In the genomic region with DNA sequence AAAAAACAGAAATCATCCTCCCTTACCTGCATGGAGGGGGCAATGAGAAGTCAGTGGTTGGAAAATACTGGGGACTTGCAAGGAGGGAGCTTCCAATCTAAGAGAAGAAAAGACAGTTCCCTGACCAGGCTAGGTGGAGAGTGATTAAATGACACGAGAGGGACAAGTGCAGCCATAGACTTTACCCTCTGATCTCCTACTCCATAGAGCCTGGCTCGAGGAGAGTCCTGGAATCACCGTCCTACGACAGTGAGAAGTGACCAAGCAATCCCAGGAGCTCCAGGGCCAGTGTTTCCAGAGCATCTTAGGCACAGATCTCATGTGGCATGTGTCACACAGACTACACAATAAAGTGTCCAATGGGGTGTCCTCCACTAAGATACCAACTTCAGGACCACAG, we compare ENCODE assay signal across 12 cellular contexts. TPM values are rescaled to one million over a fixed set of nuclear protein-coding genes. Genes with fewer than 3 reads are reported as not detected.
DNase-seq lines count a peak whose midpoint lies in the region; ATAC-seq, FAIRE-seq and TF ChIP-seq lines count a peak whose summit lies in the region.
"Had no signal": no experiment of that assay in that cellular context is flagged by ENCODE, and none has a peak within 500 bp of the region (broad histone marks: within the 10 kb centered on the region; RNA-seq: fewer than 3 reads in every experiment).

No MANE protein-coding gene starts in this region.

- H3K36me3 Mint-ChIP-seq in CD4-positive, alpha-beta memory T cell: peaks cover 22 to 58% of the 10 kb centered on the region in 2 donors
- no peaks in the 10 kb centered on the region for H3K36me3 Mint-ChIP-seq in WTC11
- no peaks in the 10 kb centered on the region for H3K36me3 Mint-ChIP-seq in progenitor cell of endocrine pancreas (ENCODE audit: insufficient read depth)

- H3K4me3 Mint-ChIP-seq in CD4-positive, alpha-beta memory T cell: peak overlapping the region in 7 of 8 donors; percentile 71 to 92 (median 80)
- H3K4me3 Mint-ChIP-seq in WTC11 (no peak overlapping the region), progenitor cell of endocrine pancreas (ENCODE audit: low read depth) (no peak overlapping the region)

- intact Hi-C loops in CD4-positive, alpha-beta memory T cell (cut with micrococcal nuclease): no loop called here
- intact Hi-C loops in esophagus squamous epithelium (cut with DNase I): no loop called here
- intact Hi-C loops in mucosa of descending colon (cut with DNase I, micrococcal nuclease): no loop called here

- H3K36me3 ChIP-seq in CD4-positive, alpha-beta memory T cell (ENCODE audit: insufficient read depth, low read length): peaks cover 6% of the 10 kb centered on the region
- H3K36me3 ChIP-seq in esophagus squamous epithelium (peaks cover 0 to 13% (median 0%) of the 10 kb centered on the region in 3 donors), HAP-1 (replicated peaks) (peaks cover 2% of the 10 kb centered on the region), mucosa of descending colon (ENCODE audit: low read depth) (no peaks in the 10 kb centered on the region)

- in situ Hi-C loops in HAP-1 (cut with MboI; ENCODE audit: low sequenced_read_pairs): no loop called here

- no peaks in the 10 kb centered on the region for H3K27me3 ChIP-seq in CD4-positive, alpha-beta memory T cell (ENCODE audit: insufficient read depth, low read length)
- H3K27me3 ChIP-seq in esophagus squamous epithelium (no peaks in the 10 kb centered on the region), HAP-1 (ENCODE audit: low read depth) (no peaks in the 10 kb centered on the region), foreskin keratinocyte (no peaks in the 10 kb centered on the region)

- no peak for TF ChIP-seq POLR2A in esophagus squamous epithelium (IDR thresholded peaks at IDR 0.05)

- no peak for TF ChIP-seq CTCF in WTC11 (IDR thresholded peaks at IDR 0.05)
- no peak for TF ChIP-seq CTCF in esophagus squamous epithelium (IDR thresholded peaks at IDR 0.05)
- TF ChIP-seq CTCF in progenitor cell of endocrine pancreas (IDR thresholded peaks at IDR 0.05; ENCODE audit: unreplicated experiment): no peak
- no peak for TF ChIP-seq CTCF in mucosa of descending colon (IDR thresholded peaks at IDR 0.05)
- TF ChIP-seq CTCF in foreskin keratinocyte (conservative IDR thresholded peaks at IDR 0.05): no peak

- peak overlapping the region; percentile 92 to 100 (median 97) for H3K27ac Mint-ChIP-seq in CD4-positive, alpha-beta memory T cell
- H3K27ac Mint-ChIP-seq in WTC11 (peak overlapping the region; percentile 99), progenitor cell of endocrine pancreas (peak overlapping the region; percentile 94)

- no peaks in the 10 kb centered on the region for H3K27me3 Mint-ChIP-seq in CD4-positive, alpha-beta memory T cell
- no peaks in the 10 kb centered on the region for H3K27me3 Mint-ChIP-seq in WTC11 (ENCODE audit: low read depth)
- no peaks in the 10 kb centered on the region for H3K27me3 Mint-ChIP-seq in progenitor cell of endocrine pancreas

- peaks cover 100% of the 10 kb centered on the region for H3K4me1 ChIP-seq in CD4-positive, alpha-beta memory T cell (ENCODE audit: insufficient read depth, low read length)
- H3K4me1 ChIP-seq in esophagus squamous epithelium: peaks cover 83 to 100% (median 98%) of the 10 kb centered on the region in 3 donors
- peaks cover 11% of the 10 kb centered on the region for H3K4me1 ChIP-seq in HAP-1
- peaks cover 91% of the 10 kb centered on the region for H3K4me1 ChIP-seq in mucosa of descending colon (ENCODE audit: low read depth)
- H3K4me1 ChIP-seq in foreskin keratinocyte: peaks cover 78% of the 10 kb centered on the region

- peaks cover 74 to 98% (median 88%) of the 10 kb centered on the region in 4 donors for H3K4me1 Mint-ChIP-seq in CD4-positive, alpha-beta memory T cell
- H3K4me1 Mint-ChIP-seq in WTC11 (peaks cover 91% of the 10 kb centered on the region), progenitor cell of endocrine pancreas (ENCODE audit: low read depth) (peaks cover 82% of the 10 kb centered on the region)

- ATAC-seq in WTC11 (no peak), mucosa of descending colon (no peak), foreskin keratinocyte (no peak)
- ATAC-seq: activated CD4-positive, CD25-positive, alpha-beta regulatory T cell treated with anti-CD3 and anti-CD28 coated beads, Interleukin-2, amount 50 U/mL, for 24 hours had no signal

- no peak for DNase-seq in CD4-positive, alpha-beta memory T cell
- DNase-seq in WTC11 (ENCODE audit: low spot score) (no peak), esophagus squamous epithelium (lab: John Stamatoyannopoulos, UW) (no peak), progenitor cell of endocrine pancreas (ENCODE audit: low spot score, unreplicated experiment) (no peak), HAP-1 (ENCODE audit: low spot score in 2 of 2) (no peak), GM19239 (ENCODE audit: insufficient read length, low spot score) (no peak), mucosa of descending colon (no peak), foreskin keratinocyte (no peak)
- DNase-seq: DMS79; NK-92 treated with Interleukin-12 subunit alpha and Interleukin-12 subunit beta, amount 100 ng/mL, for 24 hours; stimulated activated CD4-positive, alpha-beta T cell treated with anti-CD3 and anti-CD28 coated beads, Interleukin-4, amount 100 ng/mL, for 24 hours had no signal

- H3K27ac ChIP-seq in CD4-positive, alpha-beta memory T cell (ENCODE audit: low read depth, low read length): peak overlapping the region; percentile 91
- peak overlapping the region; percentile 78 to 100 (median 96) for H3K27ac ChIP-seq in esophagus squamous epithelium
- H3K27ac ChIP-seq in foreskin keratinocyte: no peak overlapping the region

- H3K9me3 ChIP-seq in CD4-positive, alpha-beta memory T cell (ENCODE audit: control insufficient read depth in 1 of 2, low read length in 2 of 2): no peaks in the 10 kb centered on the region
- no peaks in the 10 kb centered on the region for H3K9me3 ChIP-seq in esophagus squamous epithelium
- no peaks in the 10 kb centered on the region for H3K9me3 ChIP-seq in HAP-1
- no peaks in the 10 kb centered on the region for H3K9me3 ChIP-seq in mucosa of descending colon

- 60 to 71% methylated on average over 4 of the region's 4 CpGs for WGBS in esophagus squamous epithelium, 2 donors

- H3K4me3 ChIP-seq in CD4-positive, alpha-beta memory T cell (ENCODE audit: low read length in 2 of 2): no peak overlapping the region
- peak overlapping the region in 1 of 4 donors; percentile 8 for H3K4me3 ChIP-seq in esophagus squamous epithelium
- no peak overlapping the region for H3K4me3 ChIP-seq in HAP-1
- H3K4me3 ChIP-seq in mucosa of descending colon: no peak overlapping the region

- no peaks in the 10 kb centered on the region for H3K9me3 Mint-ChIP-seq in CD4-positive, alpha-beta memory T cell
- H3K9me3 Mint-ChIP-seq in WTC11: no peaks in the 10 kb centered on the region
- H3K9me3 Mint-ChIP-seq in progenitor cell of endocrine pancreas (ENCODE audit: low read depth): no peaks in the 10 kb centered on the region

- POLR2A ChIA-PET in CD4-positive, alpha-beta memory T cell (lab: Charles Lee; ENCODE audit: partially characterized antibody): interaction anchor here (36.2 to 59.9 kb wide), 2 partner anchors 10 to 11 kb away, joined by 2535 read pairs; a partner anchor contains a TSS
- POLR2A ChIA-PET in WTC11 (lab: Charles Lee): interaction anchor here (2.3 to 3.3 kb wide), 2 partner anchors 26 to 30 kb away, joined by 5 to 18 read pairs; a partner anchor contains a TSS

- no peak for FAIRE-seq in GM19239 (lab: Jason Lieb, UNC)

- CTCF ChIA-PET in CD4-positive, alpha-beta memory T cell (lab: Charles Lee; ENCODE audit: partially characterized antibody): interaction anchor here (0.8 to 3.4 kb wide), 4 partner anchors 17 to 30 kb away, joined by 3 to 12 read pairs (median 4); no protein-coding TSS in a partner anchor
- CTCF ChIA-PET in WTC11 (lab: Charles Lee): interaction anchor here (1.4 kb wide), 1 partner anchor 28 kb away, joined by 5 read pairs; no protein-coding TSS in a partner anchor

TF ChIP-seq in WTC11, 78 proteins besides CTCF, POLR2A, EP300 and RAD21 (continues in another document):
- TF ChIP-seq, protein P1, sequence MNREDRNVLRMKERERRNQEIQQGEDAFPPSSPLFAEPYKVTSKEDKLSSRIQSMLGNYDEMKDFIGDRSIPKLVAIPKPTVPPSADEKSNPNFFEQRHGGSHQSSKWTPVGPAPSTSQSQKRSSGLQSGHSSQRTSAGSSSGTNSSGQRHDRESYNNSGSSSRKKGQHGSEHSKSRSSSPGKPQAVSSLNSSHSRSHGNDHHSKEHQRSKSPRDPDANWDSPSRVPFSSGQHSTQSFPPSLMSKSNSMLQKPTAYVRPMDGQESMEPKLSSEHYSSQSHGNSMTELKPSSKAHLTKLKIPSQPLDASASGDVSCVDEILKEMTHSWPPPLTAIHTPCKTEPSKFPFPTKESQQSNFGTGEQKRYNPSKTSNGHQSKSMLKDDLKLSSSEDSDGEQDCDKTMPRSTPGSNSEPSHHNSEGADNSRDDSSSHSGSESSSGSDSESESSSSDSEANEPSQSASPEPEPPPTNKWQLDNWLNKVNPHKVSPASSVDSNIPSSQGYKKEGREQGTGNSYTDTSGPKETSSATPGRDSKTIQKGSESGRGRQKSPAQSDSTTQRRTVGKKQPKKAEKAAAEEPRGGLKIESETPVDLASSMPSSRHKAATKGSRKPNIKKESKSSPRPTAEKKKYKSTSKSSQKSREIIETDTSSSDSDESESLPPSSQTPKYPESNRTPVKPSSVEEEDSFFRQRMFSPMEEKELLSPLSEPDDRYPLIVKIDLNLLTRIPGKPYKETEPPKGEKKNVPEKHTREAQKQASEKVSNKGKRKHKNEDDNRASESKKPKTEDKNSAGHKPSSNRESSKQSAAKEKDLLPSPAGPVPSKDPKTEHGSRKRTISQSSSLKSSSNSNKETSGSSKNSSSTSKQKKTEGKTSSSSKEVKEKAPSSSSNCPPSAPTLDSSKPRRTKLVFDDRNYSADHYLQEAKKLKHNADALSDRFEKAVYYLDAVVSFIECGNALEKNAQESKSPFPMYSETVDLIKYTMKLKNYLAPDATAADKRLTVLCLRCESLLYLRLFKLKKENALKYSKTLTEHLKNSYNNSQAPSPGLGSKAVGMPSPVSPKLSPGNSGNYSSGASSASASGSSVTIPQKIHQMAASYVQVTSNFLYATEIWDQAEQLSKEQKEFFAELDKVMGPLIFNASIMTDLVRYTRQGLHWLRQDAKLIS (CRISPR knock-in tag; IDR thresholded peaks at IDR 0.05; ENCODE audit: borderline replicate concordance): no peak
- no peak for TF ChIP-seq ZNF263 (CRISPR knock-in tag; IDR thresholded peaks at IDR 0.05; ENCODE audit: low read depth)
- TF ChIP-seq ZNF423 (CRISPR knock-in tag; IDR thresholded peaks at IDR 0.05): no peak
- TF ChIP-seq GTF2I (CRISPR knock-in tag; conservative IDR thresholded peaks at IDR 0.05): no peak
- TF ChIP-seq NR3C1 (CRISPR knock-in tag; conservative IDR thresholded peaks at IDR 0.05; ENCODE audit: low read depth): no peak

RNA-seq across cellular contexts. Expression of a gene that starts 25.7 kb away (rescaled TPM):
- 100 to 1,000 TPM; 717 to 734 TPM for total RNA-seq in CD4-positive, alpha-beta memory T cell
- polyA plus RNA-seq in CD4-positive, alpha-beta memory T cell: 100 to 1,000 TPM in 1 of 2 donors, 10 to 100 TPM in 1; 17.3 to 476 TPM
- total RNA-seq in WTC11 (2021) (272 to 288 TPM (median 277 TPM) in 3 replicates), esophagus squamous epithelium (100 to 1,000 TPM; 216 to 339 (median 246) TPM), progenitor cell of endocrine pancreas (299 and 306 TPM in 2 replicates), mucosa of descending colon (100 to 1,000 TPM; 501 to 831 (median 599) TPM), foreskin keratinocyte (926 and 995 TPM in 2 replicates)
- polyA plus RNA-seq in foreskin keratinocyte: 295 and 315 TPM in 2 replicates

Comparison
In these comparisons a context has a peak if more than half of its experiments do, and no peak if none do; other contexts are left out.
1. H3K4me3 Mint-ChIP-seq: peak in CD4-positive, alpha-beta memory T cell (7 of 8); none in WTC11 (single experiment) and progenitor cell of endocrine pancreas (single experiment).
2. Peak in every context shown above with its lines, with median percentiles within 50 percentile points of each other: H3K27ac Mint-ChIP-seq.